In genomic region chr12:54411398-54412241, GRCh38 we compare ENCODE assay signal across 8 cellular contexts. TPM values are rescaled to one million over a fixed set of nuclear protein-coding genes. Genes with fewer than 3 reads are reported as not detected.
DNase-seq lines count a peak whose midpoint lies in the region; ATAC-seq and TF ChIP-seq lines count a peak whose summit lies in the region.

No MANE protein-coding gene starts in this region.

- peaks cover 0 to 12% of the 10 kb centered on the region in 2 donors for H3K36me3 Mint-ChIP-seq in activated naive CD4-positive, alpha-beta T cell treated with anti-CD3 and anti-CD28 coated beads, Interleukin-2, amount 50 U/mL, for 72 hours

- H2AFZ ChIP-seq in OCI-LY7 (ENCODE audit: low read length): peak overlapping the region; percentile 91

- H3K9me3 Mint-ChIP-seq in activated naive CD4-positive, alpha-beta T cell treated with anti-CD3 and anti-CD28 coated beads, Interleukin-2, amount 50 U/mL, for 72 hours: no peaks in the 10 kb centered on the region

- H3K36me3 ChIP-seq in OCI-LY7 (ENCODE audit: insufficient read depth, low read length) (no peaks in the 10 kb centered on the region), left ventricle myocardium inferior (peaks cover 48% of the 10 kb centered on the region)

- in situ Hi-C loops in G401 (cut with HindIII; ENCODE audit: low sequenced_read_pairs): no loop called here

- no peaks in the 10 kb centered on the region for H3K9me3 ChIP-seq in OCI-LY7 (ENCODE audit: low read length)
- H3K9me3 ChIP-seq in left ventricle myocardium inferior (replicated peaks): no peaks in the 10 kb centered on the region

- H3K27ac ChIP-seq in OCI-LY7 (ENCODE audit: low read depth, low read length, poor library complexity, severe bottlenecking) (no peak overlapping the region), left ventricle myocardium inferior (replicated peaks) (peak overlapping the region; percentile 89)

- H3K4me1 ChIP-seq in OCI-LY7 (ENCODE audit: insufficient read depth, low read length, poor library complexity, severe bottlenecking): peaks cover 33% of the 10 kb centered on the region
- H3K4me1 ChIP-seq in left ventricle myocardium inferior: peaks cover 100% of the 10 kb centered on the region

- BruUV-seq in OCI-LY7 (replicated peaks; lab: Mats Ljungman, UMichigan): no TSS peak

- DNase-seq in CD1c-positive myeloid dendritic cell (ENCODE audit: extremely low spot score) (peak; percentile 97), OCI-LY7 (ENCODE audit: low spot score) (peak; percentile 57), left ventricle myocardium inferior (peak; percentile 68), G401 (ENCODE audit: low spot score) (no peak)
- peak in 1 of 2 donors; percentile 64 for DNase-seq in activated naive CD4-positive, alpha-beta T cell treated with anti-CD3 and anti-CD28 coated beads, Interleukin-2, amount 50 U/mL, for 72 hours (ENCODE audit: low spot score in 2 of 2)
- peak; percentile 33 to 58 for DNase-seq in stimulated activated CD4-positive, alpha-beta T cell treated with anti-CD3 and anti-CD28 coated beads, Interleukin-15, amount 100 ng/mL, for 48 hours (ENCODE audit: low read depth in 2 of 2)

- H3K4me3 ChIP-seq in OCI-LY7 (ENCODE audit: low read depth, low read length, poor library complexity, severe bottlenecking) (no peak overlapping the region), left ventricle myocardium inferior (peak overlapping the region; percentile 76)

- intact Hi-C loops in OCI-LY7 (cut with micrococcal nuclease; ENCODE audit: unreplicated experiment) (no loop called here), left ventricle myocardium inferior (cut with micrococcal nuclease) (no loop called here)

- peak overlapping the region; percentile 90 to 93 for H3K27ac Mint-ChIP-seq in activated naive CD4-positive, alpha-beta T cell treated with anti-CD3 and anti-CD28 coated beads, Interleukin-2, amount 50 U/mL, for 72 hours

- peak; percentile 81 to 90 for ATAC-seq in activated naive CD4-positive, alpha-beta T cell treated with anti-CD3 and anti-CD28 coated beads, Interleukin-2, amount 50 U/mL, for 72 hours
- ATAC-seq in GM21619 (IDR thresholded peaks at IDR 0.05; ENCODE audit: unreplicated experiment): no peak
- ATAC-seq in GM19395 (IDR thresholded peaks at IDR 0.05; ENCODE audit: unreplicated experiment): no peak

- no peaks in the 10 kb centered on the region for H4K20me1 ChIP-seq in OCI-LY7 (ENCODE audit: insufficient read depth, low read length)

- no peaks in the 10 kb centered on the region for H3K9me2 ChIP-seq in OCI-LY7 (ENCODE audit: insufficient read depth, low read length)

- CTCF ChIA-PET in OCI-LY7 (lab: Charles Lee; ENCODE audit: unreplicated experiment): interaction anchor here (0.6 to 1.4 kb wide), 3 partner anchors 12 to 87 kb away, joined by 3 to 10 read pairs (median 3); no protein-coding TSS in a partner anchor

- no peaks in the 10 kb centered on the region for H3K79me2 ChIP-seq in OCI-LY7 (ENCODE audit: insufficient read depth, low read depth, low read length)

- no peaks in the 10 kb centered on the region for H3K27me3 ChIP-seq in left ventricle myocardium inferior (ENCODE audit: low read depth)

- H3K4me2 ChIP-seq in OCI-LY7 (ENCODE audit: low read length): peak overlapping the region; percentile 11; the same call in 1 of the 2 replicates

- POLR2A ChIA-PET in OCI-LY7 (lab: Charles Lee): no interaction called here

- TF ChIP-seq CTCF in OCI-LY7 (conservative IDR thresholded peaks at IDR 0.05; ENCODE audit: low read length): no peak
- TF ChIP-seq CTCF in left ventricle myocardium inferior (IDR thresholded peaks at IDR 0.05; ENCODE audit: borderline replicate concordance): no peak

RNA-seq across cellular contexts. Expression of gene ITGA5, which starts 7.4 kb away (rescaled TPM):
- 0.06 and 1.0 TPM in 2 replicates for total RNA-seq in OCI-LY7 (2014; rRNA removed; shearing (Covaris generic))
- total RNA-seq in OCI-LY7 (2022) (0.34 and 0.76 TPM in 2 replicates), left ventricle myocardium inferior (55.3 TPM)
- total RNA-seq in activated naive CD4-positive, alpha-beta T cell treated with anti-CD3 and anti-CD28 coated beads, Interleukin-2, amount 50 U/mL, for 72 hours: 10 to 100 TPM; 29.4 to 53.5 TPM
- total RNA-seq in G401 (2014; rRNA removed; shearing (Covaris generic)): 49.1 and 58.8 TPM in 2 replicates

RNA-seq across cellular contexts. Expression of gene ZNF385A, which starts 27.1 kb away (rescaled TPM):
- total RNA-seq in OCI-LY7 (2014; rRNA removed; shearing (Covaris generic)): 0.18 and 0.32 TPM in 2 replicates
- total RNA-seq in OCI-LY7 (2022): 2.6 and 2.9 TPM in 2 replicates
- total RNA-seq in activated naive CD4-positive, alpha-beta T cell treated with anti-CD3 and anti-CD28 coated beads, Interleukin-2, amount 50 U/mL, for 72 hours: 1 to 10 TPM; 1.2 to 1.8 TPM
- total RNA-seq in left ventricle myocardium inferior: 7.1 TPM
- total RNA-seq in G401 (2014; rRNA removed; shearing (Covaris generic)): 6.0 and 8.6 TPM in 2 replicates

RNA-seq across cellular contexts. Expression of gene GPR84, which starts 47.3 kb away (rescaled TPM):
- total RNA-seq in OCI-LY7 (2014; rRNA removed; shearing (Covaris generic)): not detected in 2 replicates
- total RNA-seq in OCI-LY7 (2022) (0.18 and 0.30 TPM in 2 replicates), left ventricle myocardium inferior (not detected)
- total RNA-seq in activated naive CD4-positive, alpha-beta T cell treated with anti-CD3 and anti-CD28 coated beads, Interleukin-2, amount 50 U/mL, for 72 hours: 1 to 10 TPM; 2.0 to 4.1 TPM
- total RNA-seq in G401 (2014; rRNA removed; shearing (Covaris generic)): 1.0 TPM in 1 of 2 replicates, not detected in the other

Comparison
In these comparisons a context has a peak if more than half of its experiments do, and no peak if none do; other contexts are left out.
1. ATAC-seq: peak in activated naive CD4-positive, alpha-beta T cell treated with anti-CD3 and anti-CD28 coated beads, Interleukin-2, amount 50 U/mL, for 72 hours (2 of 2); none in GM21619 (single experiment) and GM19395 (single experiment).
2. RNA of gene ITGA5, which starts 7.4 kb away (total RNA-seq): 55.3 TPM in left ventricle myocardium inferior (single experiment), 29.4 to 53.5 TPM in activated naive CD4-positive, alpha-beta T cell treated with anti-CD3 and anti-CD28 coated beads, Interleukin-2, amount 50 U/mL, for 72 hours and 49.1 to 58.8 TPM in G401; 0.06 to 1.0 TPM in OCI-LY7; every median in the first group is over 10 times any median in the second.